9 cellular contexts compared by ENCODE assay signal in the genomic region with DNA sequence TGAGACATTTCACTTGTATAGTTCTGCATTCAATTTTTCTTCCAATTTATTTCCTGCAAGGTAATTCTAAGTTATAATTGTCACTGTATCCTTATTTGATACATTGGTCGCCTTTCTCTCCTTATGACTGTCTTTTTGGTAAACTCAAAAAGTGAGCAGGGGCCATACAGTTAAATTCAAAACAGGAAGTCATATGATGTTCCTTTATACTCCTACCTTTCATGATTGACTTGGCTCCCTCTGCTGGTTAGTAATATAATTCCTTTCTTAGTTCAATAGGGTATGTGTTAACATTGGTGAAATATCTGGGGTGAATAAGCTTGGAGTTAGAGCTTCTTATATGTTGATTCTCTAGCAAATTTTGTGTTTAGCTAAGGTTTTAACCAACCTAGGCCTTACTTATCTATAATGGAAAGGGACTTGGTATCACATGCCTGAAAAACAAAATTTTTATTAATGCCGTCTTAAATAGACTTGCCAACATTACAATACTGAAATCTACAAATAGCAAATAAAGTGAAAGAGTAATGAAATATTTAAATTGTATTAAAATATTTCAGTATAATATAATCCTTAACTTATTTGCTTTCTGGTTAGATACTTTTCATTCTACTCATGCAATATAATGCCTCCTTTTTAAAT. TPM values are rescaled to one million over a fixed set of nuclear protein-coding genes. Genes with fewer than 3 reads are reported as not detected.
A peak's percentile ranks its signal among the peaks of the same experiment; 100 is the strongest.
DNase-seq lines count a peak whose midpoint lies in the region; ATAC-seq and TF ChIP-seq lines count a peak whose summit lies in the region.
"Had no signal": no experiment of that assay in that cellular context is flagged by ENCODE, and none has a peak within 500 bp of the region (broad histone marks: within the 10 kb centered on the region; RNA-seq: fewer than 3 reads in every experiment).

No MANE protein-coding gene starts in this region.

- no peaks in the 10 kb centered on the region for H3K27me3 ChIP-seq in CD4-positive, CD25-positive, alpha-beta regulatory T cell (ENCODE audit: control insufficient read depth, insufficient read depth, low read length)
- H3K27me3 ChIP-seq in fibroblast of lung (ENCODE audit: control insufficient read depth, insufficient read depth, low read length), result no peaks in the 10 kb centered on the region
- H3K27me3 ChIP-seq: SJSA1 had no signal

- no peak overlapping the region for H2AFZ ChIP-seq in fibroblast of lung (ENCODE audit: low read length)

- peak; percentile 26 to 60 for TF ChIP-seq CTCF in fibroblast of lung (conservative IDR thresholded peaks at IDR 0.05 in 1 of 2, IDR thresholded peaks at IDR 0.05 in 1 of 2; ENCODE audit: low read depth in 1 of 2, low read length in 2 of 2)
- no peak for TF ChIP-seq CTCF in omental fat pad (IDR thresholded peaks at IDR 0.05)

- peaks cover 7% of the 10 kb centered on the region for H3K36me3 Mint-ChIP-seq in CD4-positive, CD25-positive, alpha-beta regulatory T cell

- peaks cover 31% of the 10 kb centered on the region for H3K4me1 ChIP-seq in CD4-positive, CD25-positive, alpha-beta regulatory T cell (ENCODE audit: control insufficient read depth, insufficient read depth, low read length, poor library complexity, severe bottlenecking)
- peaks cover 3% of the 10 kb centered on the region for H3K4me1 ChIP-seq in fibroblast of lung (ENCODE audit: control insufficient read depth, extremely low read depth, insufficient read depth, low read length)

- peaks cover 16 to 55% (median 37%) of the 10 kb centered on the region in 4 donors for H3K4me1 Mint-ChIP-seq in CD4-positive, CD25-positive, alpha-beta regulatory T cell

- H3K4me3 Mint-ChIP-seq in CD4-positive, CD25-positive, alpha-beta regulatory T cell, result peak overlapping the region; percentile 39 to 62 (median 50)

- H4K20me1 ChIP-seq in fibroblast of lung (ENCODE audit: control insufficient read depth, extremely low read depth, insufficient read depth, low read length), result no peaks in the 10 kb centered on the region

- no peak overlapping the region for H3K4me2 ChIP-seq in fibroblast of lung (ENCODE audit: extremely low read depth, insufficient read depth, low read length)

- H3K9ac ChIP-seq in fibroblast of lung (ENCODE audit: insufficient read depth, low read length), result no peak overlapping the region

- H3K27ac ChIP-seq in CD4-positive, CD25-positive, alpha-beta regulatory T cell (ENCODE audit: insufficient read depth, low read length, poor library complexity, severe bottlenecking), result peak overlapping the region; percentile 43
- no peak overlapping the region for H3K27ac ChIP-seq in fibroblast of lung (ENCODE audit: insufficient read depth, low read length)
- H3K27ac ChIP-seq: SJSA1 had no signal

- ATAC-seq in CD4-positive, CD25-positive, alpha-beta regulatory T cell (ENCODE audit: low read depth in 2 of 2), result peak; percentile 91 to 94
- ATAC-seq in GM18909 (IDR thresholded peaks at IDR 0.05; ENCODE audit: poor library complexity, unreplicated experiment), result peak; percentile 83
- peak; percentile 65 for ATAC-seq in HG03064 (IDR thresholded peaks at IDR 0.05; ENCODE audit: low read depth, unreplicated experiment)
- ATAC-seq in omental fat pad (ENCODE audit: low FRiP score), result peak; percentile 62

- peak overlapping the region; percentile 69 for H3K4me3 ChIP-seq in CD4-positive, CD25-positive, alpha-beta regulatory T cell (ENCODE audit: low read depth, low read length)
- no peak overlapping the region for H3K4me3 ChIP-seq in fibroblast of lung (replicated peaks in 1 of 4; ENCODE audit: control extremely low read depth in 1 of 4, insufficient read depth in 1 of 4, low read depth in 3 of 4, low read length in 4 of 4)
- H3K4me3 ChIP-seq: SJSA1 had no signal

- H3K9me3 ChIP-seq in CD4-positive, CD25-positive, alpha-beta regulatory T cell (ENCODE audit: control insufficient read depth in 2 of 2, low read length in 2 of 2), result no peaks in the 10 kb centered on the region
- H3K9me3 ChIP-seq in fibroblast of lung (ENCODE audit: control insufficient read depth, insufficient read depth, low read depth, low read length), result no peaks in the 10 kb centered on the region
- H3K9me3 ChIP-seq: SJSA1 had no signal

- H3K9me3 Mint-ChIP-seq in CD4-positive, CD25-positive, alpha-beta regulatory T cell, result no peaks in the 10 kb centered on the region

- peak in 2 of 3 donors; percentile 78 to 89 for DNase-seq in CD4-positive, CD25-positive, alpha-beta regulatory T cell
- DNase-seq in NCI-H187 treated with DMSO at 0.1 percent for 48 hours (lab: John Stamatoyannopoulos, UW) (peak; percentile 73), SW480 (ENCODE audit: low spot score) (peak; percentile 74), fibroblast of lung (ENCODE audit: low read depth in 2 of 2) (peak; percentile 53 to 81), omental fat pad (ENCODE audit: low spot score) (no peak), HK-2 (ENCODE audit: unreplicated experiment) (no peak)

- H3K27me3 Mint-ChIP-seq in CD4-positive, CD25-positive, alpha-beta regulatory T cell, result no peaks in the 10 kb centered on the region

- H3K36me3 ChIP-seq in CD4-positive, CD25-positive, alpha-beta regulatory T cell (ENCODE audit: control insufficient read depth, insufficient read depth, low read length), result no peaks in the 10 kb centered on the region
- H3K36me3 ChIP-seq in fibroblast of lung (ENCODE audit: control insufficient read depth, insufficient read depth, low read length), result no peaks in the 10 kb centered on the region

- H3K27ac Mint-ChIP-seq in CD4-positive, CD25-positive, alpha-beta regulatory T cell, result peak overlapping the region; percentile 1 to 46 (median 18)

- peaks cover 47% of the 10 kb centered on the region for H3K79me2 ChIP-seq in fibroblast of lung (ENCODE audit: control insufficient read depth, insufficient read depth, low read length)

RNA-seq across cellular contexts. Expression of a gene that starts 6.0 kb away (rescaled TPM):
- total RNA-seq in CD4-positive, CD25-positive, alpha-beta regulatory T cell, result 132 TPM
- 10 to 100 TPM; 12.5 to 21.2 (median 15.4) TPM for polyA plus RNA-seq in CD4-positive, CD25-positive, alpha-beta regulatory T cell
- total RNA-seq in fibroblast of lung (26.5 and 34.2 TPM in 2 replicates), omental fat pad (10 to 100 TPM; 47.9 to 64.2 (median 54.3) TPM)
- polyA plus RNA-seq in fibroblast of lung, result 24.6 and 30.8 TPM in 2 replicates
- polyA plus RNA-seq in fibroblast of lung (2012), result 12.5 and 15.5 TPM in 2 replicates
- 26.6 and 28.5 TPM in 2 replicates for polyA minus RNA-seq in fibroblast of lung (ENCODE audit: low replicate concordance)

Comparison
In these comparisons a context has a peak if more than half of its experiments do, and no peak if none do; other contexts are left out.
1. DNase-seq: peak in CD4-positive, CD25-positive, alpha-beta regulatory T cell (2 of 3), NCI-H187 treated with DMSO at 0.1 percent for 48 hours (single experiment), SW480 (single experiment) and fibroblast of lung (2 of 2); none in omental fat pad (single experiment) and HK-2 (single experiment).
2. CTCF ChIP-seq: peak in fibroblast of lung (2 of 2); none in omental fat pad (0 of 3).
3. Peak in every context shown above with its lines, with median percentiles within 50 percentile points of each other: ATAC-seq.